In genomic region chr12:49008943-49009342, GRCh38 we compare ENCODE assay signal across 24 cellular contexts. TPM values are rescaled to one million over a fixed set of nuclear protein-coding genes. Genes with fewer than 3 reads are reported as not detected.
DNase-seq lines count a peak whose midpoint lies in the region; ATAC-seq, FAIRE-seq and TF ChIP-seq lines count a peak whose summit lies in the region.
"Had no signal": no experiment of that assay in that cellular context is flagged by ENCODE, and none has a peak within 500 bp of the region (broad histone marks: within the 10 kb centered on the region; RNA-seq: fewer than 3 reads in every experiment).

No MANE protein-coding gene starts in this region.

- H3K27ac ChIP-seq in A549 (no peak overlapping the region), K562 (ENCODE audit: extremely low read depth, low read depth, low read length) (no peak overlapping the region), uterus (no peak overlapping the region)

- peak overlapping the region; percentile 35 for H3K4me2 ChIP-seq in A549
- no peak overlapping the region for H3K4me2 ChIP-seq in K562 (ENCODE audit: insufficient read depth, low read length)

- CTCF ChIA-PET in A549 (lab: Yijun Ruan, JAX): interaction anchor here (0.8 to 77.5 kb wide), 4 partner anchors 9 to 80 kb away, joined by 3 to 2584 read pairs (median 10); partner anchors contain the start of genes ARF3, FKBP11, WNT1 and WNT10B
- CTCF ChIA-PET in HEK293T (lab: Yijun Ruan, JAX): interaction anchor here (0.7 kb wide), 1 partner anchor 12 kb away, joined by 3 read pairs; no protein-coding TSS in a partner anchor
- CTCF ChIA-PET in K562 (lab: Yijun Ruan, JAX; ENCODE audit: low intra/inter-chr PET ratio): no interaction called here
- CTCF ChIA-PET in T-cell (lab: Charles Lee): interaction anchor here (0.7 kb wide), 2 partner anchors 15 to 216 kb away, joined by 3 to 6 read pairs; no protein-coding TSS in a partner anchor

- H2AFZ ChIP-seq in K562 (ENCODE audit: low read depth, low read length): no peak overlapping the region

- H3K9me3 ChIP-seq in A549 (no peaks in the 10 kb centered on the region), K562 (replicated peaks; ENCODE audit: control insufficient read depth, insufficient read depth, low read depth, low read length) (no peaks in the 10 kb centered on the region), uterus (no peaks in the 10 kb centered on the region)
- H3K9me3 ChIP-seq: MG63, SJSA1 had no signal

- BruUV-seq in K562 (replicated peaks; lab: Mats Ljungman, UMichigan): no TSS peak

- FAIRE-seq in A549 (lab: Jason Lieb, UNC) (no peak), K562 (lab: Jason Lieb, UNC) (no peak)
- FAIRE-seq: A204.1, D721Med, GM12891 had no signal

- TF ChIP-seq EP300 in A549 (IDR thresholded peaks at IDR 0.05): no peak
- TF ChIP-seq EP300 in K562 (IDR thresholded peaks at IDR 0.05; ENCODE audit: low read length): no peak

- no peak for TF ChIP-seq POLR2A in A549 (IDR thresholded peaks at IDR 0.05; ENCODE audit: low read length)
- no peak for TF ChIP-seq POLR2A in K562 (conservative IDR thresholded peaks at IDR 0.05)
- no peak for TF ChIP-seq POLR2A in uterus (IDR thresholded peaks at IDR 0.05)

- no peaks in the 10 kb centered on the region for H3K4me1 Mint-ChIP-seq in T-cell
- H3K4me1 Mint-ChIP-seq: B cell had no signal

- in situ Hi-C loops in K562 (cut with MboI): no loop called here

- H3K27me3 Mint-ChIP-seq in T-cell: peaks cover 0 to 4% of the 10 kb centered on the region in 2 donors
- H3K27me3 Mint-ChIP-seq: B cell had no signal

- H3K36me3 ChIP-seq in K562 (ENCODE audit: control insufficient read depth, insufficient read depth, low read length) (peaks cover 41% of the 10 kb centered on the region), uterus (no peaks in the 10 kb centered on the region)

- no peaks in the 10 kb centered on the region for H3K79me2 ChIP-seq in K562 (ENCODE audit: control insufficient read depth, insufficient read depth, low read length)

- H3K27ac Mint-ChIP-seq in T-cell: no peak overlapping the region
- H3K27ac Mint-ChIP-seq: B cell, CD14-positive monocyte had no signal

- no peaks in the 10 kb centered on the region for H3K27me3 ChIP-seq in K562 (ENCODE audit: control insufficient read depth in 2 of 2, insufficient read depth in 2 of 2, low read length in 2 of 2)
- no peaks in the 10 kb centered on the region for H3K27me3 ChIP-seq in uterus
- H3K27me3 ChIP-seq: MG63, SJSA1 had no signal

- TF ChIP-seq RAD21 in A549 (conservative IDR thresholded peaks at IDR 0.05 in 1 of 2, IDR thresholded peaks at IDR 0.05 in 1 of 2): no peak
- TF ChIP-seq RAD21 in K562 (CRISPR knock-in tag; conservative IDR thresholded peaks at IDR 0.05 in 1 of 2, IDR thresholded peaks at IDR 0.05 in 1 of 2): no peak

- H3K36me3 Mint-ChIP-seq in T-cell: peaks cover 70% of the 10 kb centered on the region

- H3K9me1 ChIP-seq in K562 (ENCODE audit: control insufficient read depth, insufficient read depth, low read length): no peaks in the 10 kb centered on the region

- 52% methylated on average over 1 of the region's 1 CpG for WGBS in A549 (ENCODE audit: missing lambda C conversion rate)
- WGBS in K562 (ENCODE audit: insufficient coverage, low coverage, missing lambda C conversion rate): 38% methylated on average over 1 of the region's 1 CpG

- intact Hi-C loops in K562 (cut with micrococcal nuclease) (no loop called here), uterus (cut with DNase I; ENCODE audit: low total_unique reads) (no loop called here)

- H3K4me1 ChIP-seq in A549: peaks cover 15% of the 10 kb centered on the region
- H3K4me1 ChIP-seq in K562 (replicated peaks in 1 of 2; ENCODE audit: control insufficient read depth in 2 of 2, insufficient read depth in 2 of 2, low read length in 2 of 2): peaks cover 0 to 2% of the 10 kb centered on the region in 2 experiments; a peak in 2 of 5 replicates
- no peaks in the 10 kb centered on the region for H3K4me1 ChIP-seq in uterus

- TF ChIP-seq CTCF in A549 (IDR thresholded peaks at IDR 0.05) (no peak), K562 (IDR thresholded peaks at IDR 0.05 in 2 of 3, conservative IDR thresholded peaks at IDR 0.05 in 1 of 3; ENCODE audit: insufficient read depth in 2 of 3, low read depth in 1 of 3, low read length in 3 of 3) (no peak), uterus (IDR thresholded peaks at IDR 0.05) (no peak)

- no peaks in the 10 kb centered on the region for H4K20me1 ChIP-seq in K562 (replicated peaks; ENCODE audit: control insufficient read depth, insufficient read depth, low read length)

- H3K9me3 Mint-ChIP-seq in T-cell: no peaks in the 10 kb centered on the region

- no peak overlapping the region for H3K9ac ChIP-seq in K562 (ENCODE audit: insufficient read depth in 1 of 2, low read depth in 2 of 2, low read length in 2 of 2)

- H3K4me3 Mint-ChIP-seq in T-cell: no peak overlapping the region
- H3K4me3 Mint-ChIP-seq: B cell had no signal

- ATAC-seq in A549 (peak in 1 of 2 experiments; percentile 56; a peak in 3 of 6 replicates), K562 (no peak), T-cell (replicated peaks in 1 of 4) (no peak), HG03521 (IDR thresholded peaks at IDR 0.05; ENCODE audit: unreplicated experiment) (no peak)
- ATAC-seq: Right ventricle myocardium inferior had no signal

- DNase-seq in A549 (ENCODE audit: low read depth in 1 of 2, low spot score in 1 of 2) (no peak), HEK293T (ENCODE audit: extremely low spot score) (no peak), K562 (ENCODE audit: extremely low read depth in 1 of 4, low spot score in 3 of 4) (no peak), T-cell (no peak), uterus (no peak)
- DNase-seq: DND-41, H7, Kasumi-1, MG63, NCI-H1417, NCI-H1694 treated with DMSO at 0.1 percent for 48 hours, NCI-H2081 treated with DMSO at 0.1 percent for 48 hours, NCI-H2171 treated with DMSO at 0.1 percent for 48 hours, NCI-H524 treated with DMSO at 0.1 percent for 48 hours had no signal

- no peak overlapping the region for H3K4me3 ChIP-seq in A549
- H3K4me3 ChIP-seq in K562: no peak overlapping the region
- H3K4me3 ChIP-seq in uterus: no peak overlapping the region
- H3K4me3 ChIP-seq: MG63, SJSA1 had no signal

- POLR2A ChIA-PET in A549 (lab: Yijun Ruan, JAX): no interaction called here
- POLR2A ChIA-PET in HEK293T (lab: Yijun Ruan, JAX): no interaction called here
- POLR2A ChIA-PET in K562 (lab: Yijun Ruan, JAX): interaction anchor here (4.1 kb wide), 1 partner anchor 8 kb away, joined by 17 read pairs; no protein-coding TSS in a partner anchor
- POLR2A ChIA-PET in T-cell (lab: Charles Lee): no interaction called here

RNA-seq across cellular contexts. Expression of gene PRKAG1, which starts 9.6 kb away (rescaled TPM):
- polyA plus RNA-seq in A549 (2011; rRNA removed) (100 and 117 TPM in 2 replicates), A549 (2017; fragmentation: RNase III; extraction: RNeasy Plus Mini Kit Qiagen cat#74134 plus additional on column Dnase treatment) (40.0 to 42.8 TPM (median 41.9 TPM) in 3 replicates), K562 (2011; rRNA removed) (109 TPM in 2 replicates), K562 (2014; fragmentation: Illumina TruSeq; extraction: Trizol) (95.8 and 108 TPM in 2 replicates), K562 (2014; fragmentation: Nextera tagmentation; extraction: Ambion mirVana) (100 to 1,000 TPM in 1 of 2 experiments, 10 to 100 TPM in 1; 82.7 to 126 TPM), K562 (2014; rRNA removed) (59.7 and 64.5 TPM in 2 replicates)
- 31.5 and 35.2 TPM in 2 replicates for polyA plus RNA-seq in A549 (2012; cell fraction: cytosol; rRNA removed)
- 18.3 and 29.2 TPM in 2 replicates for polyA plus RNA-seq in A549 (2012; cell fraction: nucleus; rRNA removed)
- polyA minus RNA-seq in A549 (2011; rRNA and poly(A)+ RNA removed): 31.8 and 33.6 TPM in 2 replicates
- 48.6 and 71.2 TPM in 2 replicates for total RNA-seq in K562 (2011; cell fraction: chromatin; rRNA removed; ENCODE audit: low replicate concordance)
- total RNA-seq in K562 (2011; cell fraction: nucleolus; rRNA removed): 26.7 and 27.0 TPM in 2 replicates
- total RNA-seq in K562 (2011; cell fraction: nucleoplasm; rRNA removed): 42.8 and 56.8 TPM in 2 replicates
- total RNA-seq in K562 (2014; rRNA removed) (51.1 and 51.6 TPM in 2 replicates), K562 (2014; rRNA removed; fragmentation: Illumina TruSeq; extraction: Trizol) (79.1 and 86.8 TPM in 2 replicates), K562 (2015; rRNA removed; fragmentation: Illumina TruSeq; extraction: Trizol) (74.0 and 75.0 TPM in 2 replicates), K562 (2021) (49.3 and 51.9 TPM in 2 replicates), T-cell (10 to 100 TPM; 42.5 to 54.6 (median 48.3) TPM), uterus (10 to 100 TPM; 34.7 to 46.6 (median 39.6) TPM)
- 85.7 and 115 TPM in 2 replicates for polyA plus RNA-seq in K562 (2011; cell fraction: cytosol; rRNA removed)
- polyA plus RNA-seq in K562 (2011; cell fraction: nucleus; rRNA removed): 31.1 and 53.9 TPM in 2 replicates
- 53.3 and 68.9 TPM in 2 replicates for polyA plus RNA-seq in K562 (2012)
- 57.9 and 64.9 TPM in 2 replicates for polyA minus RNA-seq in K562 (2011; rRNA and poly(A)+ RNA removed)
- polyA minus RNA-seq in K562 (2011; cell fraction: cytosol; rRNA and poly(A)+ RNA removed): 22.4 and 27.7 TPM in 2 replicates
- 9.0 and 14.2 TPM in 2 replicates for polyA minus RNA-seq in K562 (2011; cell fraction: nucleus; rRNA and poly(A)+ RNA removed)

RNA-seq across cellular contexts. Expression of gene DDN, which starts 9.8 kb away (rescaled TPM):
- polyA plus RNA-seq in A549 (2011; rRNA removed) (0.12 TPM in 2 replicates), A549 (2017; fragmentation: RNase III; extraction: RNeasy Plus Mini Kit Qiagen cat#74134 plus additional on column Dnase treatment) (0.34 to 0.50 TPM (median 0.38 TPM) in 3 replicates), K562 (2011; rRNA removed) (0.31 and 0.42 TPM in 2 replicates), K562 (2014; fragmentation: Illumina TruSeq; extraction: Trizol) (1.6 and 1.9 TPM in 2 replicates), K562 (2014; fragmentation: Nextera tagmentation; extraction: Ambion mirVana) (under 1 TPM; 0.03 to 0.13 TPM), K562 (2014; rRNA removed) (2.2 and 2.4 TPM in 2 replicates)
- polyA plus RNA-seq in A549 (2012; cell fraction: cytosol; rRNA removed): 0.16 and 0.25 TPM in 2 replicates
- 0.52 and 0.54 TPM in 2 replicates for polyA plus RNA-seq in A549 (2012; cell fraction: nucleus; rRNA removed)
- polyA minus RNA-seq in A549 (2011; rRNA and poly(A)+ RNA removed): 0.08 and 0.19 TPM in 2 replicates
- 1.2 and 2.3 TPM in 2 replicates for total RNA-seq in K562 (2011; cell fraction: chromatin; rRNA removed; ENCODE audit: low replicate concordance)
- 1.7 TPM in 2 replicates for total RNA-seq in K562 (2011; cell fraction: nucleolus; rRNA removed)
- 0.92 and 1.0 TPM in 2 replicates for total RNA-seq in K562 (2011; cell fraction: nucleoplasm; rRNA removed)
- total RNA-seq in K562 (2014; rRNA removed) (2.5 and 3.6 TPM in 2 replicates), K562 (2014; rRNA removed; fragmentation: Illumina TruSeq; extraction: Trizol) (0.99 and 1.4 TPM in 2 replicates), K562 (2015; rRNA removed; fragmentation: Illumina TruSeq; extraction: Trizol) (2.3 and 2.5 TPM in 2 replicates), K562 (2021) (3.4 and 3.6 TPM in 2 replicates), T-cell (1 to 10 TPM in 1 of 5 donors, under 1 TPM in 4; 0.09 to 1.3 (median 0.15) TPM), uterus (under 1 TPM in 1 of 4 donors, not detected in 3; 0.18 TPM)
- 0.31 and 0.69 TPM in 2 replicates for polyA plus RNA-seq in K562 (2011; cell fraction: cytosol; rRNA removed)
- polyA plus RNA-seq in K562 (2011; cell fraction: nucleus; rRNA removed): 0.53 and 1.2 TPM in 2 replicates
- 0.55 and 1.8 TPM in 2 replicates for polyA plus RNA-seq in K562 (2012)
- polyA minus RNA-seq in K562 (2011; rRNA and poly(A)+ RNA removed): 0.24 and 0.70 TPM in 2 replicates
- 0.64 and 0.76 TPM in 2 replicates for polyA minus RNA-seq in K562 (2011; cell fraction: cytosol; rRNA and poly(A)+ RNA removed)
- polyA minus RNA-seq in K562 (2011; cell fraction: nucleus; rRNA and poly(A)+ RNA removed): 0.56 and 0.81 TPM in 2 replicates
- polyA plus RNA-seq: CD14-positive monocyte had no signal

RNA-seq across cellular contexts. Expression of gene WNT1, which starts 30.8 kb away (rescaled TPM):
- polyA plus RNA-seq in A549 (2011; rRNA removed) (not detected in 2 replicates), A549 (2017; fragmentation: RNase III; extraction: RNeasy Plus Mini Kit Qiagen cat#74134 plus additional on column Dnase treatment) (not detected in 3 replicates), K562 (2011; rRNA removed) (not detected in 2 replicates), K562 (2014; fragmentation: Illumina TruSeq; extraction: Trizol) (not detected in 2 replicates), K562 (2014; fragmentation: Nextera tagmentation; extraction: Ambion mirVana) (not detected), K562 (2014; rRNA removed) (0.38 TPM in 1 of 2 replicates, not detected in the other)
- 0.03 TPM in 1 of 2 replicates, not detected in the other for polyA plus RNA-seq in A549 (2012; cell fraction: cytosol; rRNA removed)
- 0.06 TPM in 1 of 2 replicates, not detected in the other for polyA plus RNA-seq in A549 (2012; cell fraction: nucleus; rRNA removed)
- polyA minus RNA-seq in A549 (2011; rRNA and poly(A)+ RNA removed): not detected in 2 replicates
- total RNA-seq in K562 (2011; cell fraction: chromatin; rRNA removed; ENCODE audit: low replicate concordance): not detected in 2 replicates
- total RNA-seq in K562 (2011; cell fraction: nucleolus; rRNA removed): not detected in 2 replicates
- not detected in 2 replicates for total RNA-seq in K562 (2011; cell fraction: nucleoplasm; rRNA removed)
- total RNA-seq in K562 (2014; rRNA removed) (not detected in 2 replicates), K562 (2014; rRNA removed; fragmentation: Illumina TruSeq; extraction: Trizol) (not detected in 2 replicates), K562 (2015; rRNA removed; fragmentation: Illumina TruSeq; extraction: Trizol) (not detected in 2 replicates), K562 (2021) (not detected in 2 replicates), T-cell (1 to 10 TPM in 2 of 5 donors, under 1 TPM in 3; 0.47 to 2.6 (median 0.85) TPM), uterus (not detected)
- not detected in 2 replicates for polyA plus RNA-seq in K562 (2011; cell fraction: cytosol; rRNA removed)
- polyA plus RNA-seq in K562 (2011; cell fraction: nucleus; rRNA removed): not detected in 2 replicates
- not detected in 2 replicates for polyA plus RNA-seq in K562 (2012)
- not detected in 2 replicates for polyA minus RNA-seq in K562 (2011; rRNA and poly(A)+ RNA removed)
- polyA minus RNA-seq in K562 (2011; cell fraction: cytosol; rRNA and poly(A)+ RNA removed): not detected in 2 replicates
- polyA minus RNA-seq in K562 (2011; cell fraction: nucleus; rRNA and poly(A)+ RNA removed): not detected in 2 replicates
- total RNA-seq: B cell, G401, H7, OCI-LY7, Right ventricle myocardium inferior, SJSA1 had no signal
- polyA plus RNA-seq: CD14-positive monocyte had no signal

RNA-seq across cellular contexts. Expression of gene WNT10B, which starts 37.4 kb away (rescaled TPM):
- polyA plus RNA-seq in A549 (2011; rRNA removed): 1.8 and 2.0 TPM in 2 replicates
- 3.0 and 3.5 TPM in 2 replicates for polyA plus RNA-seq in A549 (2012; cell fraction: cytosol; rRNA removed)
- polyA plus RNA-seq in A549 (2012; cell fraction: nucleus; rRNA removed): 4.2 and 4.5 TPM in 2 replicates
- polyA plus RNA-seq in A549 (2017; fragmentation: RNase III; extraction: RNeasy Plus Mini Kit Qiagen cat#74134 plus additional on column Dnase treatment): 1.5 to 1.9 TPM (median 1.7 TPM) in 3 replicates
- polyA minus RNA-seq in A549 (2011; rRNA and poly(A)+ RNA removed): 1.0 and 1.8 TPM in 2 replicates
- total RNA-seq in K562 (2011; cell fraction: chromatin; rRNA removed; ENCODE audit: low replicate concordance): 2.0 and 6.4 TPM in 2 replicates
- total RNA-seq in K562 (2011; cell fraction: nucleolus; rRNA removed): 4.9 and 7.2 TPM in 2 replicates
- total RNA-seq in K562 (2011; cell fraction: nucleoplasm; rRNA removed): 5.2 and 7.3 TPM in 2 replicates
- total RNA-seq in K562 (2014; rRNA removed): 2.1 and 2.4 TPM in 2 replicates
- 1.2 and 1.3 TPM in 2 replicates for total RNA-seq in K562 (2014; rRNA removed; fragmentation: Illumina TruSeq; extraction: Trizol)
- 0.53 and 0.69 TPM in 2 replicates for total RNA-seq in K562 (2015; rRNA removed; fragmentation: Illumina TruSeq; extraction: Trizol)
- 2.4 and 2.6 TPM in 2 replicates for total RNA-seq in K562 (2021)
- 1.8 and 2.2 TPM in 2 replicates for polyA plus RNA-seq in K562 (2011; rRNA removed)
- polyA plus RNA-seq in K562 (2011; cell fraction: cytosol; rRNA removed): 1.6 and 4.7 TPM in 2 replicates
- 2.0 and 3.0 TPM in 2 replicates for polyA plus RNA-seq in K562 (2011; cell fraction: nucleus; rRNA removed)
- polyA plus RNA-seq in K562 (2012): 0.69 and 1.0 TPM in 2 replicates
- polyA plus RNA-seq in K562 (2014; fragmentation: Illumina TruSeq; extraction: Trizol): 1.8 and 1.9 TPM in 2 replicates
- polyA plus RNA-seq in K562 (2014; fragmentation: Nextera tagmentation; extraction: Ambion mirVana): under 1 TPM; 0.25 to 0.31 TPM
- 0.91 and 2.3 TPM in 2 replicates for polyA plus RNA-seq in K562 (2014; rRNA removed)
- polyA minus RNA-seq in K562 (2011; rRNA and poly(A)+ RNA removed): 1.0 and 1.4 TPM in 2 replicates
- 1.2 and 2.3 TPM in 2 replicates for polyA minus RNA-seq in K562 (2011; cell fraction: cytosol; rRNA and poly(A)+ RNA removed)
- polyA minus RNA-seq in K562 (2011; cell fraction: nucleus; rRNA and poly(A)+ RNA removed): 2.0 and 2.6 TPM in 2 replicates
- total RNA-seq in T-cell: 10 to 100 TPM in 1 of 5 donors, 1 to 10 TPM in 4; 5.3 to 15.7 (median 8.9) TPM
- total RNA-seq in uterus: under 1 TPM in 1 of 4 donors, not detected in 3; 0.35 TPM
- total RNA-seq: OCI-LY7 had no signal
- polyA plus RNA-seq: CD14-positive monocyte had no signal

RNA-seq across cellular contexts. Expression of gene KMT2D, which starts 51.7 kb away (rescaled TPM):
- polyA plus RNA-seq in A549 (2011; rRNA removed): 17.6 and 21.4 TPM in 2 replicates
- 31.0 and 32.3 TPM in 2 replicates for polyA plus RNA-seq in A549 (2012; cell fraction: cytosol; rRNA removed)
- 88.5 and 94.2 TPM in 2 replicates for polyA plus RNA-seq in A549 (2012; cell fraction: nucleus; rRNA removed)
- 20.0 to 24.8 TPM (median 20.8 TPM) in 3 replicates for polyA plus RNA-seq in A549 (2017; fragmentation: RNase III; extraction: RNeasy Plus Mini Kit Qiagen cat#74134 plus additional on column Dnase treatment)
- 45.9 and 46.2 TPM in 2 replicates for polyA minus RNA-seq in A549 (2011; rRNA and poly(A)+ RNA removed)
- 218 and 331 TPM in 2 replicates for total RNA-seq in K562 (2011; cell fraction: chromatin; rRNA removed; ENCODE audit: low replicate concordance)
- total RNA-seq in K562 (2011; cell fraction: nucleolus; rRNA removed): 143 and 150 TPM in 2 replicates
- total RNA-seq in K562 (2011; cell fraction: nucleoplasm; rRNA removed): 136 and 138 TPM in 2 replicates
- total RNA-seq in K562 (2014; rRNA removed): 17.5 and 23.5 TPM in 2 replicates
- 10.5 and 10.6 TPM in 2 replicates for total RNA-seq in K562 (2014; rRNA removed; fragmentation: Illumina TruSeq; extraction: Trizol)
- 13.7 and 20.1 TPM in 2 replicates for total RNA-seq in K562 (2015; rRNA removed; fragmentation: Illumina TruSeq; extraction: Trizol)
- total RNA-seq in K562 (2021): 89.5 and 93.7 TPM in 2 replicates
- 9.9 and 15.2 TPM in 2 replicates for polyA plus RNA-seq in K562 (2011; rRNA removed)
- polyA plus RNA-seq in K562 (2011; cell fraction: cytosol; rRNA removed): 9.3 and 9.7 TPM in 2 replicates
- polyA plus RNA-seq in K562 (2011; cell fraction: nucleus; rRNA removed): 68.2 and 72.0 TPM in 2 replicates
- 37.5 and 39.4 TPM in 2 replicates for polyA plus RNA-seq in K562 (2012)
- polyA plus RNA-seq in K562 (2014; fragmentation: Illumina TruSeq; extraction: Trizol): 53.8 and 73.7 TPM in 2 replicates
- polyA plus RNA-seq in K562 (2014; fragmentation: Nextera tagmentation; extraction: Ambion mirVana): 1 to 10 TPM in 1 of 2 experiments, under 1 TPM in 1; 0.22 to 1.4 TPM
- polyA plus RNA-seq in K562 (2014; rRNA removed): 33.3 and 42.1 TPM in 2 replicates
- polyA minus RNA-seq in K562 (2011; rRNA and poly(A)+ RNA removed): 18.1 and 20.1 TPM in 2 replicates
- polyA minus RNA-seq in K562 (2011; cell fraction: cytosol; rRNA and poly(A)+ RNA removed): 58.5 and 91.1 TPM in 2 replicates
- polyA minus RNA-seq in K562 (2011; cell fraction: nucleus; rRNA and poly(A)+ RNA removed): 19.0 and 36.2 TPM in 2 replicates
- 100 to 1,000 TPM; 135 to 161 (median 152) TPM for total RNA-seq in T-cell
- 100 to 1,000 TPM in 1 of 4 donors, 10 to 100 TPM in 3; 22.3 to 138 (median 38.2) TPM for total RNA-seq in uterus
